26 cellular contexts compared by ENCODE assay signal in the genomic region with DNA sequence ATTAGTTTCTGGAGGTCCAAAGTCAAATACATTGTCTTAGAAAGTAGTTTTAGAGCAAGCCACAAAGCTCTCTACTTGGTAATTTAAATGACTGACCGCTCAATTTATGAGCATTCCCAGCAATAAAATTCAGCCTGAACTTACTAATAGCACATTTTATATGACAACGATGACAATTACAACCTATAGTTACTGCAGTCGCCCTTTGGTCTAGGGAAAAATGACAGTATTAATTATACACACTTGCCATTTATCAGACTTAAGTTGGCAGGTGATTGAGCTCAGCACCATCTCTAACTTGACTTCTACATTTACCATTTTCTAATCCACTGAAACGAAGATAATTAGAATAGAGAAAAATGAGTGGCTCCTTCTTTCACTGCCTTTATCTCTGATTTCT.
"Had no signal": no experiment of that assay in that cellular context is flagged by ENCODE, and none has a peak within 500 bp of the region (broad histone marks: within the 10 kb centered on the region; RNA-seq: fewer than 3 reads in every experiment).

No MANE protein-coding gene starts in this region.

- H3K27ac ChIP-seq: left ventricle myocardium inferior, pancreas, prostate gland, skin epidermis, stomach, testis, thyroid gland, transverse colon, upper lobe of left lung, vagina had no signal

- H3K4me3 ChIP-seq: left ventricle myocardium inferior, lung, pancreas, prostate gland, skin epidermis, stomach, testis, thyroid gland, transverse colon, upper lobe of left lung, vagina had no signal

- ATAC-seq: natural killer cell; pancreas; right cardiac atrium; sciatic nerve; stimulated activated naive B cell treated with anti-CD40 and anti-IgM and Interleukin-4, amounts not matched to agents 10 μg/mL and 1 μg/mL and 100 μg/mL, for 72 hours; stimulated activated naive CD8-positive, alpha-beta T cell treated with anti-CD3 and anti-CD28 coated beads, Interleukin-15, Interleukin-2, amounts not matched to agents 100 U/mL and 50 U/mL, for 24 hours had no signal

- DNase-seq: islet precursor cell; left ventricle myocardium inferior; mesendoderm; naive B cell; natural killer cell; nephron progenitor cell; pancreas; posterior cingulate gyrus; retina; right cardiac atrium; stimulated activated CD4-positive, alpha-beta T cell treated with anti-CD3 and anti-CD28 coated beads, Interleukin-12 subunit alpha, Interleukin-12 subunit beta, amount 100 ng/mL, for 4 hours; stimulated activated CD4-positive, alpha-beta T cell treated with anti-CD3 and anti-CD28 coated beads, Interleukin-15, amount 100 ng/mL, for 24 hours; stimulated activated CD4-positive, alpha-beta T cell treated with anti-CD3 and anti-CD28 coated beads, Interleukin-2, amount 100 ng/mL, for 24 hours; stimulated activated CD4-positive, alpha-beta T cell treated with anti-CD3 and anti-CD28 coated beads, Interleukin-4, amount 100 ng/mL, for 1 hour; stimulated activated naive B cell treated with anti-CD40 and anti-IgM and Interleukin-4, amounts not matched to agents 10 μg/mL and 1 μg/mL and 100 μg/mL, for 72 hours; stimulated activated naive CD8-positive, alpha-beta T cell treated with anti-CD3 and anti-CD28 coated beads, Interleukin-15, Interleukin-2, amounts not matched to agents 100 U/mL and 50 U/mL, for 24 hours; stomach; testis; thyroid gland; transverse colon; upper lobe of left lung had no signal
